Comparison of ENCODE assay signal across 8 cellular contexts in genomic region chr19:38685666-38686529, GRCh38. TPM values are rescaled to one million over a fixed set of nuclear protein-coding genes. Genes with fewer than 3 reads are reported as not detected.
DNase-seq lines count a peak whose midpoint lies in the region; ATAC-seq and TF ChIP-seq lines count a peak whose summit lies in the region.

No MANE protein-coding gene starts in this region.

- 49 to 52% methylated on average over 4 to 10 of the region's 10 CpGs for WGBS in endodermal cell (ENCODE audit: insufficient coverage in 1 of 2, insufficient read length in 1 of 2), 2 experiments
- whole genome bisulfite sequencing in neuronal stem cell (ENCODE audit: extremely low coverage in 2 of 2, insufficient read length in 2 of 2, insufficient replicate concordance in 1 of 2), 2 donors, result no CpG with 5 or more reads among the region's 10 CpGs

- TF ChIP-seq CTCF in BE2C (IDR thresholded peaks at IDR 0.05; ENCODE audit: low read depth, low read length), result peak; percentile 57
- peak in 2 of 3 experiments; percentile 44 to 55; a peak in 4 of 6 replicates for TF ChIP-seq CTCF in HCT116 (IDR thresholded peaks at IDR 0.05 in 2 of 3, conservative IDR thresholded peaks at IDR 0.05 in 1 of 3; ENCODE audit: borderline replicate concordance in 1 of 3, insufficient read depth in 1 of 3, low read depth in 2 of 3, low read length in 2 of 3)
- peak; percentile 74 for TF ChIP-seq CTCF in endodermal cell (conservative IDR thresholded peaks at IDR 0.05)

- peak overlapping the region; percentile 83 for H3K9ac ChIP-seq in HCT116 (ENCODE audit: low read length)
- peak overlapping the region; percentile 35 for H3K9ac ChIP-seq in endodermal cell (ENCODE audit: extremely low read depth, low read length, poor library complexity, severe bottlenecking)
- H3K9ac ChIP-seq in neuronal stem cell (ENCODE audit: low read depth, low read length, poor library complexity), result no peak overlapping the region

- no peak overlapping the region for H2AFZ ChIP-seq in HCT116 (ENCODE audit: low read depth, low read length, poor library complexity, severe bottlenecking)
- no peak overlapping the region for H2AFZ ChIP-seq in neuronal stem cell (ENCODE audit: low read length)

- H3K4me3 ChIP-seq in BE2C (ENCODE audit: low read depth, low read length), result no peak overlapping the region
- H3K4me3 ChIP-seq in HCT116 (replicated peaks in 1 of 2; ENCODE audit: low read depth in 1 of 2, low read length in 2 of 2), result peak overlapping the region in 1 of 2 experiments; percentile 53; a peak in 1 of 4 replicates
- peak overlapping the region; percentile 13 for H3K4me3 ChIP-seq in endodermal cell (ENCODE audit: low read length)
- H3K4me3 ChIP-seq in neuronal stem cell (ENCODE audit: low read length in 2 of 2), result no peak overlapping the region

- POLR2A ChIA-PET in HCT116 (lab: Charles Lee), result interaction anchor here (1.0 kb wide), 1 partner anchor 38 kb away, joined by 3 read pairs; the partner anchor contains the start of gene ACTN4

- no peak for ATAC-seq in HCT116
- ATAC-seq in HG02870 (IDR thresholded peaks at IDR 0.05; ENCODE audit: unreplicated experiment), result no peak

- CTCF ChIA-PET in HCT116 (lab: Charles Lee), result interaction anchor here (1.5 kb wide), 1 partner anchor 51 kb away, joined by 3 read pairs; no protein-coding TSS in a partner anchor

- no peak overlapping the region for H4K8ac ChIP-seq in neuronal stem cell (ENCODE audit: low read depth, low read length)

- RAD21 ChIA-PET in HCT116 (lab: Charles Lee; ENCODE audit: low non-redundant PET in 1 of 2, low total read pairs in 2 of 2, uncharacterized antibody in 2 of 2, unreplicated experiment in 2 of 2), result interaction anchor here in 1 of 2 experiments (0.8 kb wide), 1 partner anchor 39 kb away, joined by 8 read pairs; the partner anchor contains the start of gene ACTN4

- H2BK15ac ChIP-seq in neuronal stem cell (ENCODE audit: low read length), result no peak overlapping the region

- intact Hi-C loops in HCT116 (cut with micrococcal nuclease), result no loop called here

- no peak overlapping the region for H3K4ac ChIP-seq in neuronal stem cell (ENCODE audit: low read length)

- peaks cover 45% of the 10 kb centered on the region for H3K36me3 Mint-ChIP-seq in endodermal cell (ENCODE audit: low read depth)

- H3K4me2 ChIP-seq in HCT116 (ENCODE audit: low read length), result peak overlapping the region; percentile 86
- H3K4me2 ChIP-seq in neuronal stem cell (ENCODE audit: insufficient read depth, low read length, poor library complexity, severe bottlenecking), result peak overlapping the region; percentile 39

- peaks cover 4% of the 10 kb centered on the region for H3K9me3 Mint-ChIP-seq in endodermal cell

- H3K79me1 ChIP-seq in neuronal stem cell (ENCODE audit: low read depth, low read length), result peaks cover 12% of the 10 kb centered on the region

- peak overlapping the region; percentile 63 for H3K18ac ChIP-seq in neuronal stem cell (ENCODE audit: low read length)

- TF ChIP-seq RAD21 in HCT116 (IDR thresholded peaks at IDR 0.05; ENCODE audit: low read depth), result no peak

- H3K27me3 ChIP-seq in BE2C, result no peaks in the 10 kb centered on the region
- H3K27me3 ChIP-seq in HCT116 (ENCODE audit: insufficient read depth, low read length), result no peaks in the 10 kb centered on the region
- no peaks in the 10 kb centered on the region for H3K27me3 ChIP-seq in endodermal cell (ENCODE audit: control insufficient read depth, insufficient read depth, low read length, poor library complexity, severe bottlenecking)
- H3K27me3 ChIP-seq in neuronal stem cell (ENCODE audit: control insufficient read depth in 3 of 3, insufficient read depth in 3 of 3, low read depth in 1 of 3, low read length in 3 of 3), result no peaks in the 10 kb centered on the region

- H3K23ac ChIP-seq in neuronal stem cell (ENCODE audit: low read depth, low read length, poor library complexity), result no peak overlapping the region

- no peak overlapping the region for H2BK5ac ChIP-seq in neuronal stem cell (ENCODE audit: low read length)

- no peaks in the 10 kb centered on the region for H3K27me3 Mint-ChIP-seq in endodermal cell (ENCODE audit: insufficient read depth)

- no peaks in the 10 kb centered on the region; the same call in 1 of the 2 replicates for H3K9me3 ChIP-seq in BE2C
- H3K9me3 ChIP-seq in HCT116 (ENCODE audit: control insufficient read depth in 1 of 2, insufficient read depth in 1 of 2, low read depth in 1 of 2, low read length in 2 of 2), result peaks cover 0 to 5% of the 10 kb centered on the region in 2 experiments; a peak in 1 of 4 replicates
- no peaks in the 10 kb centered on the region for H3K9me3 ChIP-seq in endodermal cell (ENCODE audit: control insufficient read depth, low read length)
- peaks cover 2 to 12% of the 10 kb centered on the region in 2 donors for H3K9me3 ChIP-seq in neuronal stem cell (replicated peaks in 1 of 2; ENCODE audit: control insufficient read depth in 2 of 2, insufficient read depth in 1 of 2, low read depth in 1 of 2, low read length in 2 of 2)

- TF ChIP-seq POLR2A in HCT116 (IDR thresholded peaks at IDR 0.05; ENCODE audit: borderline replicate concordance, extremely low read depth, insufficient read depth, insufficient read length), result no peak

- H3K79me2 ChIP-seq in HCT116 (ENCODE audit: insufficient read depth, low read length), result peaks cover 89% of the 10 kb centered on the region

- no peaks in the 10 kb centered on the region for H4K20me1 ChIP-seq in HCT116 (ENCODE audit: insufficient read depth)

- no peaks in the 10 kb centered on the region for H3K9me2 ChIP-seq in HCT116 (ENCODE audit: insufficient read depth)

- H2AK5ac ChIP-seq in neuronal stem cell (ENCODE audit: low read depth, low read length), result no peak overlapping the region

- H3K4me1 Mint-ChIP-seq in endodermal cell, result peaks cover 46% of the 10 kb centered on the region

- peak overlapping the region; percentile 33 for H3K4me3 Mint-ChIP-seq in endodermal cell

- BruUV-seq in HCT116 (replicated peaks; lab: Mats Ljungman, UMichigan), result no TSS peak

- H4K91ac ChIP-seq in neuronal stem cell (ENCODE audit: low read depth, low read length, poor library complexity), result no peak overlapping the region

- peak overlapping the region; percentile 99 for H3K27ac Mint-ChIP-seq in endodermal cell

- no peak for DNase-seq in BE2C
- DNase-seq in HCT116 (ENCODE audit: low read depth, low spot score), result peak; percentile 28
- peak; percentile 33 for DNase-seq in SHP77 treated with DMSO at 0.1 percent for 48 hours (lab: John Stamatoyannopoulos, UW)
- peak; percentile 82 for DNase-seq in endodermal cell
- no peak for DNase-seq in neuronal stem cell (ENCODE audit: low spot score)
- no peak for DNase-seq in NCI-H2081 treated with DMSO at 0.1 percent for 48 hours (lab: John Stamatoyannopoulos, UW)
- no peak for DNase-seq in NCI-H345 (lab: John Stamatoyannopoulos, UW)

- no peak overlapping the region for H2BK120ac ChIP-seq in neuronal stem cell (ENCODE audit: low read depth, low read length)

- H3K14ac ChIP-seq in neuronal stem cell (ENCODE audit: low read length), result no peak overlapping the region

- peaks cover 5% of the 10 kb centered on the region; the same call in 1 of the 2 replicates for H3K36me3 ChIP-seq in BE2C
- peaks cover 0 to 35% of the 10 kb centered on the region in 2 experiments; a peak in 2 of 4 replicates for H3K36me3 ChIP-seq in HCT116 (ENCODE audit: control insufficient read depth in 1 of 2, insufficient read depth in 2 of 2, low read length in 2 of 2)
- peaks cover 50% of the 10 kb centered on the region for H3K36me3 ChIP-seq in endodermal cell (ENCODE audit: control insufficient read depth, insufficient read depth, low read length)
- H3K36me3 ChIP-seq in neuronal stem cell (replicated peaks in 1 of 2; ENCODE audit: control insufficient read depth in 2 of 2, insufficient read depth in 2 of 2, low read length in 2 of 2), result peaks cover 2 to 53% of the 10 kb centered on the region in 2 donors

- H2BK12ac ChIP-seq in neuronal stem cell (ENCODE audit: low read length), result no peak overlapping the region

- H3K27ac ChIP-seq in HCT116 (ENCODE audit: low read depth, low read length) (peak overlapping the region; percentile 98), endodermal cell (ENCODE audit: low read depth, low read length) (peak overlapping the region; percentile 10), neuronal stem cell (replicated peaks; ENCODE audit: low read length) (peak overlapping the region; percentile 46)

- H3K4me1 ChIP-seq in BE2C (peaks cover 9% of the 10 kb centered on the region), HCT116 (ENCODE audit: control insufficient read depth in 1 of 2, insufficient read depth in 2 of 2, low read length in 2 of 2) (peaks cover 92 to 99% of the 10 kb centered on the region in 2 experiments), endodermal cell (ENCODE audit: control insufficient read depth, insufficient read depth, low read length) (peaks cover 31% of the 10 kb centered on the region), neuronal stem cell (ENCODE audit: control insufficient read depth in 2 of 2, insufficient read depth in 1 of 2, low read depth in 1 of 2, low read length in 2 of 2) (peaks cover 19 to 40% of the 10 kb centered on the region in 2 donors)

TF ChIP-seq in HCT116, 20 proteins besides CTCF, POLR2A, EP300 and RAD21 (continues in another document):
- TF ChIP-seq EGR1 (IDR thresholded peaks at IDR 0.05; ENCODE audit: low read depth) (no peak), MAX (IDR thresholded peaks at IDR 0.05) (no peak), FOSL1 (IDR thresholded peaks at IDR 0.05; ENCODE audit: low read depth) (no peak), POLR2AphosphoS5 (IDR thresholded peaks at IDR 0.05; ENCODE audit: low read depth, low read length) (no peak; the same call in 1 of the 2 replicates), CBX3 (IDR thresholded peaks at IDR 0.05; ENCODE audit: low read depth) (no peak), CEBPB (IDR thresholded peaks at IDR 0.05; ENCODE audit: low read depth) (no peak), ZNF274 (IDR thresholded peaks at IDR 0.05; ENCODE audit: low read depth, low read length) (no peak), TCF7L2 (IDR thresholded peaks at IDR 0.05; ENCODE audit: borderline replicate concordance, extremely low read depth, insufficient read depth, insufficient read length) (peak; percentile 79)

RNA-seq across cellular contexts. Expression of gene ACTN4, which starts 38.4 kb away (rescaled TPM):
- polyA plus RNA-seq in BE2C (2012; ENCODE audit: insufficient read depth, insufficient read length, low read depth), result 179 TPM
- total RNA-seq in HCT116 (2021; ENCODE audit: unreplicated experiment) (651 TPM), endodermal cell (100 to 1,000 TPM; 378 to 437 TPM)
- polyA plus RNA-seq in HCT116 (2012), result 635 and 727 TPM in 2 replicates
- 322 TPM for polyA plus RNA-seq in endodermal cell (2013, experiment 1 of 2)
- 298 TPM for polyA plus RNA-seq in endodermal cell (2013, experiment 2 of 2)
- 205 TPM for polyA plus RNA-seq in neuronal stem cell (2013, experiment 1 of 2)
- polyA plus RNA-seq in neuronal stem cell (2013, experiment 2 of 2), result 200 TPM

RNA-seq across cellular contexts. Expression of gene CAPN12, which starts 58.4 kb away (rescaled TPM):
- not detected for polyA plus RNA-seq in BE2C (2012; ENCODE audit: insufficient read depth, insufficient read length, low read depth)
- total RNA-seq in HCT116 (2021; ENCODE audit: unreplicated experiment), result 8.8 TPM
- polyA plus RNA-seq in HCT116 (2012), result 8.6 and 10.4 TPM in 2 replicates
- total RNA-seq in endodermal cell, result 10 to 100 TPM; 14.5 to 83.0 TPM
- polyA plus RNA-seq in endodermal cell (2013, experiment 1 of 2), result 9.1 TPM
- polyA plus RNA-seq in endodermal cell (2013, experiment 2 of 2), result 8.0 TPM
- polyA plus RNA-seq in neuronal stem cell (2013, experiment 1 of 2), result 5.6 TPM
- 5.2 TPM for polyA plus RNA-seq in neuronal stem cell (2013, experiment 2 of 2)

Comparison
In these comparisons a context has a peak if more than half of its experiments do, and no peak if none do; other contexts are left out.
1. DNase-seq: peak in HCT116 (single experiment), SHP77 treated with DMSO at 0.1 percent for 48 hours (single experiment) and endodermal cell (single experiment); none in BE2C (single experiment), neuronal stem cell (single experiment), NCI-H2081 treated with DMSO at 0.1 percent for 48 hours (single experiment) and NCI-H345 (single experiment).
2. H3K27ac ChIP-seq: peak in every context shown above with its lines; median percentile 98 in HCT116; 46 in neuronal stem cell; 10 in endodermal cell.
3. Peak in every context shown above with its lines, with median percentiles within 50 percentile points of each other: CTCF ChIP-seq.